22 cellular contexts compared by ENCODE assay signal in the genomic region with DNA sequence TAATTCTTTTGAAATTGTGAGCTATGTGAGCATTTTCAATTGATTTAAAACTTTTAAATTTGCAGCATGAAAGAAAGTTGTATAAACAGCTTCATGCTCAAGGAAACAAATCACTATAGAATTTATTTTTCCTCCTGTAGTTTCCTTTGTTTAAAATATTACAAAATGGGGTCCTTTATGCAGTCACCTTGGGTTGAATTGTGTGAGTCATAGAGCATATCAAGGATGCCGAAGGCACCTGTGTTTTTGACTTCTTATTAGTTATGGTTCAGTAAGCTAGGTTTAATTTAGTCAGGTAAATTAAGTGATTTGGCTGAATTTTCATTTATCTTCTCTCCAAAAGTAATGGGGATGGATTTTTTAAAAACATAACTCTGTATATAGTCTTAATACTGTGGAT.
"Had no signal": no experiment of that assay in that cellular context is flagged by ENCODE, and none has a peak within 500 bp of the region (broad histone marks: within the 10 kb centered on the region; RNA-seq: fewer than 3 reads in every experiment).

No MANE protein-coding gene starts in this region.

- H3K27ac ChIP-seq: neutrophil, pancreas, prostate gland, right lobe of liver, sigmoid colon, stomach, tibial artery, transverse colon, upper lobe of right lung, vagina had no signal

- H3K27me3 ChIP-seq: neutrophil, pancreas, right lobe of liver, sigmoid colon, stomach, tibial artery, transverse colon, upper lobe of right lung, vagina had no signal

- DNase-seq: naive thymus-derived CD8-positive, alpha-beta T cell; nephron progenitor cell; nucleus accumbens; pancreas; right cardiac atrium; right lobe of liver; sigmoid colon; stimulated activated CD4-positive, alpha-beta T cell treated with anti-CD3 and anti-CD28 coated beads, Interleukin-15, amount 100 ng/mL, for 24 hours; stimulated activated CD4-positive, alpha-beta T cell treated with anti-CD3 and anti-CD28 coated beads, Interleukin-2, amount 100 ng/mL, for 24 hours; stimulated activated CD4-positive, alpha-beta T cell treated with anti-CD3 and anti-CD28 coated beads, Interleukin-2, amount 100 ng/mL, for 48 hours; stimulated activated CD4-positive, alpha-beta T cell treated with anti-CD3 and anti-CD28 coated beads, Interleukin-4, amount 100 ng/mL, for 24 hours; stimulated activated naive B cell treated with anti-CD40 and anti-IgM and Interleukin-4, amounts not matched to agents 10 μg/mL and 1 μg/mL and 100 μg/mL, for 72 hours; stimulated activated naive CD4-positive, alpha-beta T cell treated with Interleukin-2 at 50 U/mL for 16 hours; stomach; tibial artery; transverse colon; upper lobe of right lung had no signal

- H3K4me1 ChIP-seq: pancreas, prostate gland, right lobe of liver, transverse colon, upper lobe of right lung, vagina had no signal

- H3K9me3 ChIP-seq: neutrophil, pancreas, prostate gland, right lobe of liver, sigmoid colon, stomach, tibial artery, transverse colon, upper lobe of right lung, vagina had no signal

- ATAC-seq: naive thymus-derived CD8-positive, alpha-beta T cell; natural killer cell treated with Interleukin-12 subunit alpha and Interleukin-12 subunit beta and Interleukin-15 and Interleukin-18, amount 100 ng/mL, for 72 hours; pancreas; right cardiac atrium; right lobe of liver; stimulated activated effector memory CD8-positive, alpha-beta T cell treated with anti-CD3 and anti-CD28 coated beads, Interleukin-12 subunit alpha, Interleukin-12 subunit beta, amount 100 ng/mL, for 72 hours; stimulated activated naive B cell treated with anti-CD40 and anti-IgM and Interleukin-4, amounts not matched to agents 10 μg/mL and 1 μg/mL and 100 μg/mL, for 72 hours; upper lobe of right lung had no signal

- H3K4me3 ChIP-seq: pancreas, prostate gland, right lobe of liver, sigmoid colon, stomach, tibial artery, transverse colon, upper lobe of right lung, vagina had no signal

- H3K36me3 ChIP-seq: neutrophil, pancreas, prostate gland, tibial artery, upper lobe of right lung, vagina had no signal
